Comparison of ENCODE assay signal across 17 cellular contexts in the genomic region with DNA sequence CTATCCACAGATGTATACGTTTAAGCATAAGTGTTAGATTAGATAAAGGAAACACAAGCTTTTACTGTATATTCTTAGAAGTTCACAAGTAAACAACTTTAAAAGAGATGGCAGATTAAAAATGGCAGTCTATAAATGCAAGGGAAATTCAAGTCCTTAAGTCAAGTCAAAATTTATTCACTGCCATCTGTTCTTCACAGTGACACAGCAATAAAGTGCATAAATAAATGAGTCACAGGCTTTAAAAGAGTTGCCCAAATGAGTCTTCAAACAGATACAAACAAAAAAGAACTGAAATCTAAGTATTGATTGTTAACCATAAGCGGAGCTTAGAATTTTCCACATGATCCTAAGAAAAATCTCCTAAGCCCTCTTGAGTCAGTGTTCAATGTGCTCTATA. TPM values are rescaled to one million over a fixed set of nuclear protein-coding genes. Genes with fewer than 3 reads are reported as not detected.
"Had no signal": no experiment of that assay in that cellular context is flagged by ENCODE, and none has a peak within 500 bp of the region (broad histone marks: within the 10 kb centered on the region; RNA-seq: fewer than 3 reads in every experiment).

No MANE protein-coding gene starts in this region.

- H3K4me1 ChIP-seq: breast epithelium, foreskin keratinocyte, heart left ventricle, upper lobe of right lung had no signal

- DNase-seq: activated gamma-delta T cell; activated naive CD8-positive, alpha-beta T cell treated with anti-CD3 and anti-CD28 coated beads for 36 hours; activated T-cell treated with anti-CD3 and anti-CD28 coated beads, Interleukin-2, amount 50 U/mL, for 48 hours; endodermal cell; foreskin keratinocyte; heart left ventricle; islet precursor cell; mammary epithelial cell; nephron progenitor cell; stimulated activated CD4-positive, alpha-beta T cell treated with anti-CD3 and anti-CD28 coated beads, Interleukin-4, amount 100 ng/mL, for 1 hour; stimulated activated CD8-positive, alpha-beta memory T cell treated with anti-CD3 and anti-CD28 coated beads, Interleukin-4, amount 100 ng/mL, for 48 hours; stimulated activated naive CD8-positive, alpha-beta T cell treated with anti-CD3 and anti-CD28 coated beads, Interleukin-15, Interleukin-2, amounts not matched to agents 100 U/mL and 50 U/mL, for 24 hours; upper lobe of right lung had no signal

- H3K27me3 ChIP-seq: breast epithelium, foreskin keratinocyte, upper lobe of right lung had no signal

- ATAC-seq: foreskin keratinocyte; heart left ventricle; left lobe of liver; stimulated activated naive CD8-positive, alpha-beta T cell treated with anti-CD3 and anti-CD28 coated beads, Interleukin-15, Interleukin-2, amounts not matched to agents 100 U/mL and 50 U/mL, for 24 hours; upper lobe of right lung had no signal

- H3K36me3 ChIP-seq: breast epithelium, heart left ventricle, upper lobe of right lung had no signal

- H3K27ac ChIP-seq: breast epithelium, foreskin keratinocyte, heart left ventricle, upper lobe of right lung had no signal

- H3K9me3 ChIP-seq: breast epithelium, heart left ventricle, upper lobe of right lung had no signal

- H3K4me3 ChIP-seq: breast epithelium, heart left ventricle, upper lobe of right lung had no signal

RNA-seq across cellular contexts. Expression of gene KCNH1, which starts 50.0 kb away (rescaled TPM):
- total RNA-seq: activated naive CD8-positive, alpha-beta T cell treated with anti-CD3 and anti-CD28 coated beads for 36 hours; dermis microvascular lymphatic vessel endothelial cell; foreskin keratinocyte; mammary epithelial cell; pulmonary artery endothelial cell; upper lobe of right lung had no signal
- polyA plus RNA-seq: foreskin keratinocyte, heart left ventricle, mammary epithelial cell had no signal
